In genomic region chr7:36152756-36153570, GRCh38 we compare ENCODE assay signal across 8 cellular contexts. TPM values are rescaled to one million over a fixed set of nuclear protein-coding genes. Genes with fewer than 3 reads are reported as not detected.
DNase-seq lines count a peak whose midpoint lies in the region; ATAC-seq and TF ChIP-seq lines count a peak whose summit lies in the region.

TSS of gene EEPD1 (plus strand) at chr7:36153254. CDS start at chr7:36154325, 1,071 bp downstream.

- peaks cover 7% of the 10 kb centered on the region for H3K36me3 Mint-ChIP-seq in type B pancreatic cell

- TF ChIP-seq CTCF in GM13976 (IDR thresholded peaks at IDR 0.05; ENCODE audit: borderline replicate concordance, control extremely low read depth, extremely low read depth, insufficient read depth, missing control alignments), result no peak
- TF ChIP-seq CTCF in heart right ventricle (IDR thresholded peaks at IDR 0.05), result no peak
- TF ChIP-seq CTCF in type B pancreatic cell (conservative IDR thresholded peaks at IDR 0.05), result no peak

- no peaks in the 10 kb centered on the region for H3K27me3 Mint-ChIP-seq in type B pancreatic cell

- H3K4me1 Mint-ChIP-seq in type B pancreatic cell (ENCODE audit: unreplicated experiment), result peaks cover 14% of the 10 kb centered on the region

- H3K4me3 ChIP-seq in heart right ventricle, result peak within 1 kb of the TSS; percentile 62 to 95 (median 92)

- H3K27me3 ChIP-seq in heart right ventricle, result no peaks in the 10 kb centered on the region

- peaks cover 8 to 54% (median 50%) of the 10 kb centered on the region in 9 donors for H3K4me1 ChIP-seq in heart right ventricle

- H3K27ac ChIP-seq in heart right ventricle, result peak within 1 kb of the TSS; percentile 62 to 94 (median 89)

- H3K36me3 ChIP-seq in heart right ventricle, result peaks cover 0 to 4% (median 0%) of the 10 kb centered on the region in 9 donors

- no peaks in the 10 kb centered on the region for H3K9me3 Mint-ChIP-seq in type B pancreatic cell

- intact Hi-C loops in T-helper 1 cell treated with Interleukin-12 subunit alpha and Interleukin-12 subunit beta and Interleukin-4 antibody, amounts not matched to agents 30 ng/mL and 1 ng/mL, for 36 hours (cut with micrococcal nuclease), result loop anchor here (1.0 to 10.0 kb wide), 11 partner anchors 38 to 1294 kb away; partner anchors contain the start of genes DPY19L1, ELMO1 and HERPUD2
- intact Hi-C loops in heart right ventricle (cut with DNase I), result loop anchor here in 6 of 10 donors (1.0 to 10.0 kb wide), 8 partner anchors 24 to 168 kb away; no protein-coding TSS in a partner anchor
- intact Hi-C loops in posterior cingulate gyrus (cut with DNase I), result loop anchor here (2.0 to 5.0 kb wide), 2 partner anchors 34 to 128 kb away; no protein-coding TSS in a partner anchor

- peak within 1 kb of the TSS; percentile 84 for H3K27ac Mint-ChIP-seq in type B pancreatic cell

- ATAC-seq in HG02870 (IDR thresholded peaks at IDR 0.05; ENCODE audit: unreplicated experiment) (peak; percentile 97), heart right ventricle (peak; percentile 96 to 98 (median 97))

- DNase-seq in GM13976 (ENCODE audit: low spot score) (peak; percentile 98), NCI-H146 (lab: John Stamatoyannopoulos, UW) (peak; percentile 99), amniotic stem cell (lab: John Stamatoyannopoulos, UW) (peak; percentile 98), heart right ventricle (peak; percentile 100), posterior cingulate gyrus (peak; percentile 99 to 100 (median 100)), type B pancreatic cell (ENCODE audit: extremely low spot score, unreplicated experiment) (peak; percentile 100)

- H3K4me3 Mint-ChIP-seq in type B pancreatic cell, result peak within 1 kb of the TSS; percentile 86

- 0% methylated on average over 86 to 88 of the region's 88 CpGs for WGBS in heart right ventricle, 2 donors

- peaks cover 0 to 10% (median 0%) of the 10 kb centered on the region in 11 donors for H3K9me3 ChIP-seq in heart right ventricle

- in situ Hi-C loops in GM13976 (cut with MboI; ENCODE audit: low sequenced_read_pairs, unreplicated experiment), result no loop called here

RNA-seq across cellular contexts. Expression of gene EEPD1, which starts in this region (rescaled TPM):
- total RNA-seq in T-helper 1 cell treated with Interleukin-12 subunit alpha and Interleukin-12 subunit beta and Interleukin-4 antibody, amounts not matched to agents 30 ng/mL and 1 ng/mL, for 36 hours, result 14.4 and 18.5 TPM in 2 replicates
- total RNA-seq in heart right ventricle (10 to 100 TPM in 2 of 10 donors, 1 to 10 TPM in 8; 6.1 to 14.7 (median 8.4) TPM), type B pancreatic cell (ENCODE audit: low replicate concordance) (3.8 and 35.8 TPM in 2 replicates)
- polyA plus RNA-seq in heart right ventricle, result 10 to 100 TPM in 1 of 2 donors, 1 to 10 TPM in 1; 6.7 to 15.2 TPM

Comparison
In these comparisons a context has a peak if more than half of its experiments do, and no peak if none do; other contexts are left out.
1. Peak in every context shown above with its lines: DNase-seq, ATAC-seq, H3K4me3 ChIP-seq and H3K27ac ChIP-seq.